Comparison of ENCODE assay signal across 1 cellular context in the genomic region with DNA sequence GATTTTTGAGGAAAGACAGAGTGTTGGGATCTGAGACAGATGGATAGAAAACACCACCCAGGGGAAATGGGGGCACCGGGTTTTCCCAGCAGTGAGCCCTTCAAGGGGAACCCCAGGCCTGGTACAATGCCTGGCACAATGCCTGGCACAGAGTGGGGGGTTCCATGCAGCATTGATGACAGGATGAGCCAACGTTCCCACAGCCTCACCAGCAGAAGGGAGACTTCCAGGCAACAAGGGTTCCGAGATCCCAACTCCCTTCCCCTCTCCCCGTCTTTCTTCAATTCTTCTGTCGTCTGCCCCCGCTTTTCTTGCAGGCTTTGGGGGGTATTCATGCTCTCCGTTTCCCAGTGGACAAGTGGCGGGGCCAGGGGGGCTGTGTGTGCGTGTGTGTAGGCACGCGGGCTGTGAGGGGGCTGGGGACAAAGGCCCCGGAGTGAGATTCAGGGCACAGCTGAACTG.
TF ChIP-seq lines count a peak whose summit lies in the region.

No MANE protein-coding gene starts in this region.

TF ChIP-seq in HepG2, 621 proteins besides CTCF, POLR2A, EP300 and RAD21 (continued from another document):
- TF ChIP-seq, protein P1, sequence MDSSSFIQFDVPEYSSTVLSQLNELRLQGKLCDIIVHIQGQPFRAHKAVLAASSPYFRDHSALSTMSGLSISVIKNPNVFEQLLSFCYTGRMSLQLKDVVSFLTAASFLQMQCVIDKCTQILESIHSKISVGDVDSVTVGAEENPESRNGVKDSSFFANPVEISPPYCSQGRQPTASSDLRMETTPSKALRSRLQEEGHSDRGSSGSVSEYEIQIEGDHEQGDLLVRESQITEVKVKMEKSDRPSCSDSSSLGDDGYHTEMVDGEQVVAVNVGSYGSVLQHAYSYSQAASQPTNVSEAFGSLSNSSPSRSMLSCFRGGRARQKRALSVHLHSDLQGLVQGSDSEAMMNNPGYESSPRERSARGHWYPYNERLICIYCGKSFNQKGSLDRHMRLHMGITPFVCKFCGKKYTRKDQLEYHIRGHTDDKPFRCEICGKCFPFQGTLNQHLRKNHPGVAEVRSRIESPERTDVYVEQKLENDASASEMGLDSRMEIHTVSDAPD (CRISPR knock-in tag; IDR thresholded peaks at IDR 0.05): peak; percentile 23; the same call in 1 of the 2 replicates
- 0 out of 2 replicates have a peak, but pooled peaks have one; percentile 75 for TF ChIP-seq ZNF260 (CRISPR knock-in tag; IDR thresholded peaks at IDR 0.05; ENCODE audit: borderline replicate concordance, low read depth)
- TF ChIP-seq HNF4G (IDR thresholded peaks at IDR 0.05; ENCODE audit: borderline replicate concordance, low read depth, low read length): no peak
- peak; percentile 70; the same call in 1 of the 2 replicates for TF ChIP-seq HNF4G (CRISPR knock-in tag; IDR thresholded peaks at IDR 0.05; ENCODE audit: borderline replicate concordance, low read depth)
- TF ChIP-seq, protein P2, sequence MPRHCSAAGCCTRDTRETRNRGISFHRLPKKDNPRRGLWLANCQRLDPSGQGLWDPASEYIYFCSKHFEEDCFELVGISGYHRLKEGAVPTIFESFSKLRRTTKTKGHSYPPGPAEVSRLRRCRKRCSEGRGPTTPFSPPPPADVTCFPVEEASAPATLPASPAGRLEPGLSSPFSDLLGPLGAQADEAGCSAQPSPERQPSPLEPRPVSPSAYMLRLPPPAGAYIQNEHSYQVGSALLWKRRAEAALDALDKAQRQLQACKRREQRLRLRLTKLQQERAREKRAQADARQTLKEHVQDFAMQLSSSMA (CRISPR knock-in tag; IDR thresholded peaks at IDR 0.05): 0 out of 2 replicates have a peak, but pooled peaks have one; percentile 27
- TF ChIP-seq SKI (IDR thresholded peaks at IDR 0.05; ENCODE audit: partially characterized antibody): no peak
- TF ChIP-seq IKZF4 (CRISPR knock-in tag; IDR thresholded peaks at IDR 0.05; ENCODE audit: borderline replicate concordance, low read depth, not compliant biosample characterization): peak; percentile 75
- no peak for TF ChIP-seq RORA (CRISPR knock-in tag; IDR thresholded peaks at IDR 0.05)
- TF ChIP-seq HNRNPLL (IDR thresholded peaks at IDR 0.05; ENCODE audit: low read depth, low read length, poor library complexity, severe bottlenecking): peak; percentile 11
- peak; percentile 75; the same call in 1 of the 2 replicates for TF ChIP-seq CC2D1A (CRISPR knock-in tag; IDR thresholded peaks at IDR 0.05)
- no peak for TF ChIP-seq ZNF441 (CRISPR knock-in tag; IDR thresholded peaks at IDR 0.05; ENCODE audit: borderline replicate concordance)
- no peak for TF ChIP-seq ZNF230 (CRISPR knock-in tag; IDR thresholded peaks at IDR 0.05)
- TF ChIP-seq, protein P3, sequence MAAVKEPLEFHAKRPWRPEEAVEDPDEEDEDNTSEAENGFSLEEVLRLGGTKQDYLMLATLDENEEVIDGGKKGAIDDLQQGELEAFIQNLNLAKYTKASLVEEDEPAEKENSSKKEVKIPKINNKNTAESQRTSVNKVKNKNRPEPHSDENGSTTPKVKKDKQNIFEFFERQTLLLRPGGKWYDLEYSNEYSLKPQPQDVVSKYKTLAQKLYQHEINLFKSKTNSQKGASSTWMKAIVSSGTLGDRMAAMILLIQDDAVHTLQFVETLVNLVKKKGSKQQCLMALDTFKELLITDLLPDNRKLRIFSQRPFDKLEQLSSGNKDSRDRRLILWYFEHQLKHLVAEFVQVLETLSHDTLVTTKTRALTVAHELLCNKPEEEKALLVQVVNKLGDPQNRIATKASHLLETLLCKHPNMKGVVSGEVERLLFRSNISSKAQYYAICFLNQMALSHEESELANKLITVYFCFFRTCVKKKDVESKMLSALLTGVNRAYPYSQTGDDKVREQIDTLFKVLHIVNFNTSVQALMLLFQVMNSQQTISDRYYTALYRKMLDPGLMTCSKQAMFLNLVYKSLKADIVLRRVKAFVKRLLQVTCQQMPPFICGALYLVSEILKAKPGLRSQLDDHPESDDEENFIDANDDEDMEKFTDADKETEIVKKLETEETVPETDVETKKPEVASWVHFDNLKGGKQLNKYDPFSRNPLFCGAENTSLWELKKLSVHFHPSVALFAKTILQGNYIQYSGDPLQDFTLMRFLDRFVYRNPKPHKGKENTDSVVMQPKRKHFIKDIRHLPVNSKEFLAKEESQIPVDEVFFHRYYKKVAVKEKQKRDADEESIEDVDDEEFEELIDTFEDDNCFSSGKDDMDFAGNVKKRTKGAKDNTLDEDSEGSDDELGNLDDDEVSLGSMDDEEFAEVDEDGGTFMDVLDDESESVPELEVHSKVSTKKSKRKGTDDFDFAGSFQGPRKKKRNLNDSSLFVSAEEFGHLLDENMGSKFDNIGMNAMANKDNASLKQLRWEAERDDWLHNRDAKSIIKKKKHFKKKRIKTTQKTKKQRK (IDR thresholded peaks at IDR 0.05; ENCODE audit: low read length): no peak
- TF ChIP-seq MIER3 (CRISPR knock-in tag; IDR thresholded peaks at IDR 0.05; ENCODE audit: borderline replicate concordance): 0 out of 2 replicates have a peak, but pooled peaks have one; percentile 51
- TF ChIP-seq ZNF878 (CRISPR knock-in tag; IDR thresholded peaks at IDR 0.05): 0 out of 2 replicates have a peak, but pooled peaks have one; percentile 44
- TF ChIP-seq MXI1 (IDR thresholded peaks at IDR 0.05; ENCODE audit: borderline replicate concordance, low read depth, low read length): no peak
- TF ChIP-seq, protein P4, sequence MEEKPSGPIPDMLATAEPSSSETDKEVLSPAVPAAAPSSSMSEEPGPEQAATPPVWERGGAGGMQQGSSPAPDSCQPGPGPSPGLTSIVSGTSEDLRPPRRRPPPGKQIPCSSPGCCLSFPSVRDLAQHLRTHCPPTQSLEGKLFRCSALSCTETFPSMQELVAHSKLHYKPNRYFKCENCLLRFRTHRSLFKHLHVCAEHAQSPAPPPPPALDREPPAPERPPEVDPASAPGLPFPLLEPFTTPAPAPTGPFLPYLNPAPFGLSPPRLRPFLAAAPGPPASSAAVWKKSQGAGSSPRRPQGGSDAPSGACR (CRISPR knock-in tag; IDR thresholded peaks at IDR 0.05): no peak
- 0 out of 2 replicates have a peak, but pooled peaks have one; percentile 52 for TF ChIP-seq HNRNPL (IDR thresholded peaks at IDR 0.05; ENCODE audit: low read depth, low read length)
- 0 out of 2 replicates have a peak, but pooled peaks have one; percentile 50 for TF ChIP-seq ZNF713 (CRISPR knock-in tag; IDR thresholded peaks at IDR 0.05)
- TF ChIP-seq ZNF543 (CRISPR knock-in tag; IDR thresholded peaks at IDR 0.05): peak; percentile 60; the same call in 1 of the 2 replicates
- TF ChIP-seq ZC3H13 (CRISPR knock-in tag; IDR thresholded peaks at IDR 0.05): peak; percentile 49; the same call in 1 of the 2 replicates
- no peak; the same call in 1 of the 2 replicates for TF ChIP-seq ZNF629 (CRISPR knock-in tag; conservative IDR thresholded peaks at IDR 0.05)
- 0 out of 2 replicates have a peak, but pooled peaks have one; percentile 58 for TF ChIP-seq ZNF839 (CRISPR knock-in tag; IDR thresholded peaks at IDR 0.05; ENCODE audit: borderline replicate concordance)
- TF ChIP-seq MEIS1 (CRISPR knock-in tag; IDR thresholded peaks at IDR 0.05; ENCODE audit: borderline replicate concordance): 0 out of 2 replicates have a peak, but pooled peaks have one; percentile 37
- peak; percentile 73 for TF ChIP-seq ATF7-NPFF (CRISPR knock-in tag; IDR thresholded peaks at IDR 0.05; ENCODE audit: low read depth)
- TF ChIP-seq ZNF564 (CRISPR knock-in tag; IDR thresholded peaks at IDR 0.05): peak; percentile 30; the same call in 1 of the 2 replicates
- TF ChIP-seq, protein P5, sequence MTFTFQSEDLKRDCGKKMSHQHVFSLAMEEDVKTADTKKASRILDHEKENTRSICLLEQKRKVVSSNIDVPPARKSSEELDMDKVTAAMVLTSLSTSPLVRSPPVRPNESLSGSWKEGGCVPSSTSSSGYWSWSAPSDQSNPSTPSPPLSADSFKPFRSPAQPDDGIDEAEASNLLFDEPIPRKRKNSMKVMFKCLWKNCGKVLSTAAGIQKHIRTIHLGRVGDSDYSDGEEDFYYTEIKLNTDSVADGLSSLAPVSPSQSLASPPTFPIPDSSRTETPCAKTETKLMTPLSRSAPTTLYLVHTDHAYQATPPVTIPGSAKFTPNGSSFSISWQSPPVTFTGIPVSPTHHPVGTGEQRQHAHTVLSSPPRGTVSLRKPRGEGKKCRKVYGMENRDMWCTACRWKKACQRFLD (CRISPR knock-in tag; IDR thresholded peaks at IDR 0.05; ENCODE audit: borderline replicate concordance): 0 out of 2 replicates have a peak, but pooled peaks have one; percentile 12
- TF ChIP-seq SMAD9 (CRISPR knock-in tag; IDR thresholded peaks at IDR 0.05): 0 out of 2 replicates have a peak, but pooled peaks have one; percentile 16
- TF ChIP-seq ZNF703 (CRISPR knock-in tag; IDR thresholded peaks at IDR 0.05; ENCODE audit: borderline replicate concordance): no peak
- TF ChIP-seq ZNF572 (CRISPR knock-in tag; IDR thresholded peaks at IDR 0.05): 0 out of 2 replicates have a peak, but pooled peaks have one; percentile 29
- peak; percentile 13; the same call in 1 of the 2 replicates for TF ChIP-seq NR2F6 (IDR thresholded peaks at IDR 0.05)
- no peak for TF ChIP-seq NR2F6 (CRISPR knock-in tag; IDR thresholded peaks at IDR 0.05)
- TF ChIP-seq ARID2 (CRISPR knock-in tag; IDR thresholded peaks at IDR 0.05; ENCODE audit: borderline replicate concordance): peak; percentile 64
- peak; percentile 47; the same call in 1 of the 2 replicates for TF ChIP-seq MTA1 (CRISPR knock-in tag; IDR thresholded peaks at IDR 0.05; ENCODE audit: borderline replicate concordance)
- TF ChIP-seq, protein P6, sequence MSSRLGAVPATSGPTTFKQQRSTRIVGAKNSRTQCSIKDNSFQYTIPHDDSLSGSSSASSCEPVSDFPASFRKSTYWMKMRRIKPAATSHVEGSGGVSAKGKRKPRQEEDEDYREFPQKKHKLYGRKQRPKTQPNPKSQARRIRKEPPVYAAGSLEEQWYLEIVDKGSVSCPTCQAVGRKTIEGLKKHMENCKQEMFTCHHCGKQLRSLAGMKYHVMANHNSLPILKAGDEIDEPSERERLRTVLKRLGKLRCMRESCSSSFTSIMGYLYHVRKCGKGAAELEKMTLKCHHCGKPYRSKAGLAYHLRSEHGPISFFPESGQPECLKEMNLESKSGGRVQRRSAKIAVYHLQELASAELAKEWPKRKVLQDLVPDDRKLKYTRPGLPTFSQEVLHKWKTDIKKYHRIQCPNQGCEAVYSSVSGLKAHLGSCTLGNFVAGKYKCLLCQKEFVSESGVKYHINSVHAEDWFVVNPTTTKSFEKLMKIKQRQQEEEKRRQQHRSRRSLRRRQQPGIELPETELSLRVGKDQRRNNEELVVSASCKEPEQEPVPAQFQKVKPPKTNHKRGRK (CRISPR knock-in tag; IDR thresholded peaks at IDR 0.05): 0 out of 2 replicates have a peak, but pooled peaks have one; percentile 55
- no peak for TF ChIP-seq ZNF746 (CRISPR knock-in tag; IDR thresholded peaks at IDR 0.05)
- TF ChIP-seq CHCHD3 (CRISPR knock-in tag; IDR thresholded peaks at IDR 0.05): 0 out of 2 replicates have a peak, but pooled peaks have one; percentile 73
- no peak for TF ChIP-seq GLI4 (CRISPR knock-in tag; IDR thresholded peaks at IDR 0.05; ENCODE audit: borderline replicate concordance)
- peak; percentile 80; the same call in 1 of the 2 replicates for TF ChIP-seq ZNF724P (CRISPR knock-in tag; IDR thresholded peaks at IDR 0.05; ENCODE audit: borderline replicate concordance)
- TF ChIP-seq, protein P7, sequence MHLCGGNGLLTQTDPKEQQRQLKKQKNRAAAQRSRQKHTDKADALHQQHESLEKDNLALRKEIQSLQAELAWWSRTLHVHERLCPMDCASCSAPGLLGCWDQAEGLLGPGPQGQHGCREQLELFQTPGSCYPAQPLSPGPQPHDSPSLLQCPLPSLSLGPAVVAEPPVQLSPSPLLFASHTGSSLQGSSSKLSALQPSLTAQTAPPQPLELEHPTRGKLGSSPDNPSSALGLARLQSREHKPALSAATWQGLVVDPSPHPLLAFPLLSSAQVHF (CRISPR knock-in tag; IDR thresholded peaks at IDR 0.05): peak; percentile 32; the same call in 1 of the 2 replicates
- TF ChIP-seq, protein P8, sequence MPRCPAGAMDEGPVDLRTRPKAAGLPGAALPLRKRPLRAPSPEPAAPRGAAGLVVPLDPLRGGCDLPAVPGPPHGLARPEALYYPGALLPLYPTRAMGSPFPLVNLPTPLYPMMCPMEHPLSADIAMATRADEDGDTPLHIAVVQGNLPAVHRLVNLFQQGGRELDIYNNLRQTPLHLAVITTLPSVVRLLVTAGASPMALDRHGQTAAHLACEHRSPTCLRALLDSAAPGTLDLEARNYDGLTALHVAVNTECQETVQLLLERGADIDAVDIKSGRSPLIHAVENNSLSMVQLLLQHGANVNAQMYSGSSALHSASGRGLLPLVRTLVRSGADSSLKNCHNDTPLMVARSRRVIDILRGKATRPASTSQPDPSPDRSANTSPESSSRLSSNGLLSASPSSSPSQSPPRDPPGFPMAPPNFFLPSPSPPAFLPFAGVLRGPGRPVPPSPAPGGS (CRISPR knock-in tag; IDR thresholded peaks at IDR 0.05): 0 out of 2 replicates have a peak, but pooled peaks have one; percentile 26
TF ChIP-seq in HepG2: peak in this region for 41.
